Comparison of ENCODE assay signal across 16 cellular contexts in genomic region chr20:46571418-46571817, GRCh38. TPM values are rescaled to one million over a fixed set of nuclear protein-coding genes. Genes with fewer than 3 reads are reported as not detected.
DNase-seq lines count a peak whose midpoint lies in the region; ATAC-seq, FAIRE-seq and TF ChIP-seq lines count a peak whose summit lies in the region.
"Had no signal": no experiment of that assay in that cellular context is flagged by ENCODE, and none has a peak within 500 bp of the region (broad histone marks: within the 10 kb centered on the region; RNA-seq: fewer than 3 reads in every experiment).

No MANE protein-coding gene starts in this region.

- H3K27me3 Mint-ChIP-seq in brain = peaks cover 3% of the 10 kb centered on the region

- H3K9me3 Mint-ChIP-seq in brain = no peaks in the 10 kb centered on the region
- H3K9me3 Mint-ChIP-seq: CD4-positive, CD25-positive, alpha-beta regulatory T cell; HFFc6 had no signal

- peak; percentile 82 for FAIRE-seq in HTR-8/SVneo (lab: Jason Lieb, UNC)

- TF ChIP-seq CTCF in brain (conservative IDR thresholded peaks at IDR 0.05) (no peak), tibial nerve (IDR thresholded peaks at IDR 0.05) (no peak)

- H3K4me1 ChIP-seq in tibial nerve = peaks cover 0 to 70% (median 13%) of the 10 kb centered on the region in 4 donors

- H3K4me3 ChIP-seq in tibial nerve = no peak overlapping the region
- H3K4me3 ChIP-seq: BLaER1 had no signal

- no peak for DNase-seq in HTR-8/SVneo (ENCODE audit: insufficient read length, low spot score)
- DNase-seq in tibial nerve (ENCODE audit: low spot score in 2 of 2) = no peak
- no peak for DNase-seq in left cardiac atrium
- no peak for DNase-seq in germinal center (ENCODE audit: low spot score)
- DNase-seq: 8988T; AML-193; CD4-positive, CD25-positive, alpha-beta regulatory T cell; GF-D8; HCEC 1CT; HFFc6 had no signal

- H3K36me3 ChIP-seq in tibial nerve = no peaks in the 10 kb centered on the region
- H3K36me3 ChIP-seq: BLaER1 had no signal

- 93 to 100% methylated on average over 2 of the region's 2 CpGs for WGBS in tibial nerve, 2 donors

- H3K27ac Mint-ChIP-seq in brain = peak overlapping the region in 4 of 5 experiments; percentile 43 to 86 (median 74)
- H3K27ac Mint-ChIP-seq: CD4-positive, CD25-positive, alpha-beta regulatory T cell; HFFc6 had no signal

- H3K27me3 ChIP-seq in layer of hippocampus (ENCODE audit: control insufficient read depth, insufficient read depth, low read length) (no peaks in the 10 kb centered on the region), tibial nerve (no peaks in the 10 kb centered on the region)
- H3K27me3 ChIP-seq: BLaER1 had no signal

- no peak for TF ChIP-seq EP300 in tibial nerve (IDR thresholded peaks at IDR 0.05)

- no peak for ATAC-seq in left cardiac atrium
- no peak for ATAC-seq in GM19397 (IDR thresholded peaks at IDR 0.05; ENCODE audit: unreplicated experiment)

- peak overlapping the region; percentile 99 for H3K27ac ChIP-seq in layer of hippocampus (ENCODE audit: low read depth, low read length)
- peak overlapping the region in 3 of 4 donors; percentile 41 to 84 (median 75) for H3K27ac ChIP-seq in tibial nerve
- H3K27ac ChIP-seq: BLaER1, HL-60 had no signal

- H3K4me1 Mint-ChIP-seq in brain = peaks cover 44% of the 10 kb centered on the region
- H3K4me1 Mint-ChIP-seq: CD4-positive, CD25-positive, alpha-beta regulatory T cell had no signal

- H3K9me3 ChIP-seq in tibial nerve = no peaks in the 10 kb centered on the region
- H3K9me3 ChIP-seq: BLaER1 had no signal

- intact Hi-C loops in left cardiac atrium (cut with DNase I) = no loop called here

- TF ChIP-seq POLR2A in tibial nerve (IDR thresholded peaks at IDR 0.05) = no peak

- no peak overlapping the region for H3K4me3 Mint-ChIP-seq in brain
- H3K4me3 Mint-ChIP-seq: CD4-positive, CD25-positive, alpha-beta regulatory T cell; HFFc6 had no signal

- no peaks in the 10 kb centered on the region for H3K36me3 Mint-ChIP-seq in brain
- H3K36me3 Mint-ChIP-seq: CD4-positive, CD25-positive, alpha-beta regulatory T cell had no signal

RNA-seq across cellular contexts. Expression of gene OCSTAMP, which starts 21.0 kb away (rescaled TPM):
- not detected for polyA plus RNA-seq in brain (ENCODE audit: insufficient read depth, low read depth, low replicate concordance)
- total RNA-seq in tibial nerve (not detected), left cardiac atrium (not detected)
- total RNA-seq: CD4-positive, CD25-positive, alpha-beta regulatory T cell; H4; HFFc6 had no signal
- polyA plus RNA-seq: CD4-positive, CD25-positive, alpha-beta regulatory T cell had no signal

RNA-seq across cellular contexts. Expression of gene ZNF334, which starts 58.1 kb away (rescaled TPM):
- polyA plus RNA-seq in brain (ENCODE audit: insufficient read depth, low read depth, low replicate concordance) = 2.2 TPM
- 10 to 100 TPM in 1 of 4 donors, 1 to 10 TPM in 3; 5.1 to 14.0 (median 7.0) TPM for total RNA-seq in tibial nerve
- 1 to 10 TPM in 1 of 2 donors, under 1 TPM in 1; 0.99 to 1.3 TPM for total RNA-seq in left cardiac atrium
